Comparison of ENCODE assay signal across 17 cellular contexts in genomic region chr2:111053825-111054490, GRCh38.
DNase-seq lines count a peak whose midpoint lies in the region; ATAC-seq and TF ChIP-seq lines count a peak whose summit lies in the region.
"Had no signal": no experiment of that assay in that cellular context is flagged by ENCODE, and none has a peak within 500 bp of the region (broad histone marks: within the 10 kb centered on the region; RNA-seq: fewer than 3 reads in every experiment).

No MANE protein-coding gene starts in this region.

- peak; percentile 2 for DNase-seq in T-helper 2 cell treated with Interferon-gamma antibody and Interleukin-4, amounts not matched to agents 5 μg/mL and 100 μg/mL, for 36 hours (ENCODE audit: low spot score)
- no peak for DNase-seq in T-helper 2 cell
- no peak for DNase-seq in neuronal stem cell (ENCODE audit: low spot score)
- DNase-seq in GM10248 (ENCODE audit: extremely low spot score) = no peak
- DNase-seq in NCI-H1694 (lab: John Stamatoyannopoulos, UW) = no peak
- DNase-seq: DMS 273 treated with DMSO at 0.1 percent for 48 hours, GF-D8, GOT3, KG1, NCI-H1436, NCI-H2081, NCI-H82 had no signal

- no peak overlapping the region for H3K23ac ChIP-seq in neuronal stem cell (ENCODE audit: low read depth, low read length, poor library complexity)

- no peak overlapping the region for H3K9ac ChIP-seq in BLaER1
- no peak overlapping the region for H3K9ac ChIP-seq in neuronal stem cell (ENCODE audit: low read depth, low read length, poor library complexity)

- peak overlapping the region; percentile 68 for H2AK5ac ChIP-seq in neuronal stem cell (ENCODE audit: low read depth, low read length)

- peak overlapping the region; percentile 81 for H3K18ac ChIP-seq in neuronal stem cell (ENCODE audit: low read length)

- H4K8ac ChIP-seq in neuronal stem cell (ENCODE audit: low read depth, low read length) = no peak overlapping the region

- peak overlapping the region; percentile 96 for H4K91ac ChIP-seq in neuronal stem cell (ENCODE audit: low read depth, low read length, poor library complexity)

- H3K4me2 ChIP-seq in BLaER1 (peak overlapping the region; percentile 79), neuronal stem cell (ENCODE audit: insufficient read depth, low read length, poor library complexity, severe bottlenecking) (no peak overlapping the region)

- H3K4me1 ChIP-seq in BLaER1 = peaks cover 83% of the 10 kb centered on the region
- H3K4me1 ChIP-seq in gastroesophageal sphincter = no peaks in the 10 kb centered on the region
- peaks cover 24 to 25% of the 10 kb centered on the region in 2 donors for H3K4me1 ChIP-seq in neuronal stem cell (ENCODE audit: control insufficient read depth in 2 of 2, insufficient read depth in 1 of 2, low read depth in 1 of 2, low read length in 2 of 2)

- TF ChIP-seq EP300 in gastroesophageal sphincter (IDR thresholded peaks at IDR 0.05) = no peak

- H2BK5ac ChIP-seq in neuronal stem cell (ENCODE audit: low read length) = peak overlapping the region; percentile 93

- TF ChIP-seq POLR2A in gastroesophageal sphincter (IDR thresholded peaks at IDR 0.05) = no peak

- peak overlapping the region; percentile 4; the same call in 1 of the 2 replicates for H3K27ac ChIP-seq in BLaER1
- no peak overlapping the region for H3K27ac ChIP-seq in gastroesophageal sphincter
- peak overlapping the region; percentile 97 for H3K27ac ChIP-seq in neuronal stem cell (replicated peaks; ENCODE audit: low read length)
- H3K27ac ChIP-seq: 22Rv1 had no signal

- H3K27ac Mint-ChIP-seq in T-helper 2 cell treated with Interferon-gamma antibody and Interleukin-4, amounts not matched to agents 5 μg/mL and 100 μg/mL, for 36 hours = no peak overlapping the region

- no peak overlapping the region for H3K14ac ChIP-seq in neuronal stem cell (ENCODE audit: low read length)

- H3K4ac ChIP-seq in neuronal stem cell (ENCODE audit: low read length) = peak overlapping the region; percentile 42

- peak overlapping the region; percentile 91 for H2BK12ac ChIP-seq in neuronal stem cell (ENCODE audit: low read length)

- no peaks in the 10 kb centered on the region for H3K79me1 ChIP-seq in neuronal stem cell (ENCODE audit: low read depth, low read length)

- ATAC-seq in gastroesophageal sphincter = peak; percentile 3
- ATAC-seq in HG03457 (IDR thresholded peaks at IDR 0.05; ENCODE audit: unreplicated experiment) = no peak
- ATAC-seq: HepG2 had no signal

- H3K4me3 Mint-ChIP-seq in T-helper 2 cell treated with Interferon-gamma antibody and Interleukin-4, amounts not matched to agents 5 μg/mL and 100 μg/mL, for 36 hours = no peak overlapping the region

- POLR2A ChIA-PET in GM10248 (lab: Yijun Ruan, JAX) = no interaction called here

- peaks cover 25% of the 10 kb centered on the region for H3K27me3 Mint-ChIP-seq in T-helper 2 cell treated with Interferon-gamma antibody and Interleukin-4, amounts not matched to agents 5 μg/mL and 100 μg/mL, for 36 hours (ENCODE audit: low read depth)

- H3K9me3 ChIP-seq in BLaER1 (no peaks in the 10 kb centered on the region), gastroesophageal sphincter (no peaks in the 10 kb centered on the region), neuronal stem cell (replicated peaks in 1 of 2; ENCODE audit: control insufficient read depth in 2 of 2, insufficient read depth in 1 of 2, low read depth in 1 of 2, low read length in 2 of 2) (no peaks in the 10 kb centered on the region)

- CTCF ChIA-PET in GM10248 (lab: Yijun Ruan, JAX) = interaction anchor here (1.1 to 2.7 kb wide), 3 partner anchors 10 to 242 kb away, joined by 3 to 9 read pairs (median 4); no protein-coding TSS in a partner anchor

- H3K4me3 ChIP-seq in BLaER1 (no peak overlapping the region), gastroesophageal sphincter (no peak overlapping the region), neuronal stem cell (ENCODE audit: low read length in 2 of 2) (no peak overlapping the region)

- no peak overlapping the region for H2BK15ac ChIP-seq in neuronal stem cell (ENCODE audit: low read length)

- H2BK120ac ChIP-seq in neuronal stem cell (ENCODE audit: low read depth, low read length) = peak overlapping the region; percentile 97

- H4K20me1 ChIP-seq in BLaER1 = 0 out of 2 replicates have a peak, but pooled peaks cover 8% of the 10 kb centered on the region

- H3K27me3 ChIP-seq in BLaER1 = no peaks in the 10 kb centered on the region
- no peaks in the 10 kb centered on the region for H3K27me3 ChIP-seq in gastroesophageal sphincter
- H3K27me3 ChIP-seq in neuronal stem cell (ENCODE audit: control insufficient read depth in 3 of 3, insufficient read depth in 3 of 3, low read depth in 1 of 3, low read length in 3 of 3) = no peaks in the 10 kb centered on the region

- no peaks in the 10 kb centered on the region for H3K36me3 Mint-ChIP-seq in T-helper 2 cell treated with Interferon-gamma antibody and Interleukin-4, amounts not matched to agents 5 μg/mL and 100 μg/mL, for 36 hours (ENCODE audit: low read depth)

- 86% methylated on average over 3 of the region's 5 CpGs; no CpG with 5 or more reads in 1 of the 2 donors for WGBS in gastroesophageal sphincter (ENCODE audit: low coverage in 1 of 2), 2 donors
- WGBS in neuronal stem cell (ENCODE audit: extremely low coverage in 2 of 2, insufficient read length in 2 of 2, insufficient replicate concordance in 1 of 2), 2 donors = no CpG with 5 or more reads among the region's 5 CpGs

- peaks cover 25% of the 10 kb centered on the region for H3K4me1 Mint-ChIP-seq in T-helper 2 cell treated with Interferon-gamma antibody and Interleukin-4, amounts not matched to agents 5 μg/mL and 100 μg/mL, for 36 hours (ENCODE audit: low read depth)

- no peak for TF ChIP-seq CTCF in gastroesophageal sphincter (IDR thresholded peaks at IDR 0.05)
- TF ChIP-seq CTCF in GM10248 (IDR thresholded peaks at IDR 0.05; ENCODE audit: control extremely low read depth, extremely low read depth, low read depth, missing control alignments) = no peak

- H3K36me3 ChIP-seq in BLaER1 (no peaks in the 10 kb centered on the region), gastroesophageal sphincter (no peaks in the 10 kb centered on the region), neuronal stem cell (replicated peaks in 1 of 2; ENCODE audit: control insufficient read depth in 2 of 2, insufficient read depth in 2 of 2, low read length in 2 of 2) (no peaks in the 10 kb centered on the region)

- H3K9me3 Mint-ChIP-seq in T-helper 2 cell treated with Interferon-gamma antibody and Interleukin-4, amounts not matched to agents 5 μg/mL and 100 μg/mL, for 36 hours = no peaks in the 10 kb centered on the region

- H2AFZ ChIP-seq in neuronal stem cell (ENCODE audit: low read length) = peak overlapping the region; percentile 0

Comparison
In these comparisons a context has a peak if more than half of its experiments do, and no peak if none do; other contexts are left out.
1. H3K27ac ChIP-seq: peak in BLaER1 (single experiment) and neuronal stem cell (single experiment); none in gastroesophageal sphincter (0 of 4).